23 cellular contexts compared by ENCODE assay signal in genomic region chr10:126259883-126260282, GRCh38.
"Had no signal": no experiment of that assay in that cellular context is flagged by ENCODE, and none has a peak within 500 bp of the region (broad histone marks: within the 10 kb centered on the region; RNA-seq: fewer than 3 reads in every experiment).

No MANE protein-coding gene starts in this region.

- H3K4me3 ChIP-seq: hepatocyte, lung, psoas muscle, right lobe of liver, testis, tibial nerve, upper lobe of right lung, vagina had no signal

- H3K9me3 Mint-ChIP-seq: stimulated activated memory B cell treated with anti-CD40 and anti-IgM and Interleukin-4, amounts not matched to agents 10 μg/mL and 1 μg/mL and 100 μg/mL, for 72 hours; stimulated activated naive CD8-positive, alpha-beta T cell treated with anti-CD3 and anti-CD28 coated beads, Interleukin-15, amount 100 ng/mL, for 72 hours had no signal

- H3K36me3 Mint-ChIP-seq: naive B cell; stimulated activated memory B cell treated with anti-CD40 and anti-IgM and Interleukin-4, amounts not matched to agents 10 μg/mL and 1 μg/mL and 100 μg/mL, for 72 hours had no signal

- H3K36me3 ChIP-seq: right lobe of liver, tibial nerve, upper lobe of right lung, vagina had no signal

- ATAC-seq: left colon; left ventricle myocardium superior; psoas muscle; right lobe of liver; stimulated activated memory B cell treated with anti-CD40 and anti-IgM and Interleukin-4, amounts not matched to agents 10 μg/mL and 1 μg/mL and 100 μg/mL, for 72 hours; stimulated activated naive CD8-positive, alpha-beta T cell treated with anti-CD3 and anti-CD28 coated beads, Interleukin-15, amount 100 ng/mL, for 72 hours; upper lobe of right lung had no signal

- H3K27ac ChIP-seq: hepatocyte, psoas muscle, right lobe of liver, testis, tibial nerve, upper lobe of right lung, vagina had no signal

- H3K27me3 ChIP-seq: hepatocyte, right lobe of liver, testis, tibial nerve, upper lobe of right lung, vagina had no signal

- H3K27ac Mint-ChIP-seq: naive B cell; nephron; stimulated activated memory B cell treated with anti-CD40 and anti-IgM and Interleukin-4, amounts not matched to agents 10 μg/mL and 1 μg/mL and 100 μg/mL, for 72 hours; stimulated activated naive CD8-positive, alpha-beta T cell treated with anti-CD3 and anti-CD28 coated beads, Interleukin-15, amount 100 ng/mL, for 72 hours had no signal

- H3K4me1 ChIP-seq: psoas muscle, right lobe of liver, testis, upper lobe of right lung, vagina had no signal

- H3K4me3 Mint-ChIP-seq: nephron; stimulated activated memory B cell treated with anti-CD40 and anti-IgM and Interleukin-4, amounts not matched to agents 10 μg/mL and 1 μg/mL and 100 μg/mL, for 72 hours; stimulated activated naive CD8-positive, alpha-beta T cell treated with anti-CD3 and anti-CD28 coated beads, Interleukin-15, amount 100 ng/mL, for 72 hours had no signal

- H3K9me3 ChIP-seq: psoas muscle, right lobe of liver, testis, tibial nerve, upper lobe of right lung, vagina had no signal

- DNase-seq: dermis blood vessel endothelial cell; erythroblast; foreskin melanocyte; head of caudate nucleus; kidney; left colon; left ventricle myocardium superior; mesendoderm; naive B cell; psoas muscle; retina; right lobe of liver; stimulated activated CD4-positive, alpha-beta T cell treated with anti-CD3 and anti-CD28 coated beads, Interleukin-4, amount 100 ng/mL, for 1 hour; stimulated activated CD8-positive, alpha-beta memory T cell treated with anti-CD3 and anti-CD28 coated beads, Interleukin-4, amount 100 ng/mL, for 48 hours; stimulated activated naive CD8-positive, alpha-beta T cell treated with anti-CD3 and anti-CD28 coated beads, Interleukin-15, amount 100 ng/mL, for 72 hours; testis; upper lobe of right lung had no signal

- H3K4me1 Mint-ChIP-seq: naive B cell; stimulated activated memory B cell treated with anti-CD40 and anti-IgM and Interleukin-4, amounts not matched to agents 10 μg/mL and 1 μg/mL and 100 μg/mL, for 72 hours; stimulated activated naive CD8-positive, alpha-beta T cell treated with anti-CD3 and anti-CD28 coated beads, Interleukin-15, amount 100 ng/mL, for 72 hours had no signal
